ENCODE assay signal across 1 cellular context in the genomic region with DNA sequence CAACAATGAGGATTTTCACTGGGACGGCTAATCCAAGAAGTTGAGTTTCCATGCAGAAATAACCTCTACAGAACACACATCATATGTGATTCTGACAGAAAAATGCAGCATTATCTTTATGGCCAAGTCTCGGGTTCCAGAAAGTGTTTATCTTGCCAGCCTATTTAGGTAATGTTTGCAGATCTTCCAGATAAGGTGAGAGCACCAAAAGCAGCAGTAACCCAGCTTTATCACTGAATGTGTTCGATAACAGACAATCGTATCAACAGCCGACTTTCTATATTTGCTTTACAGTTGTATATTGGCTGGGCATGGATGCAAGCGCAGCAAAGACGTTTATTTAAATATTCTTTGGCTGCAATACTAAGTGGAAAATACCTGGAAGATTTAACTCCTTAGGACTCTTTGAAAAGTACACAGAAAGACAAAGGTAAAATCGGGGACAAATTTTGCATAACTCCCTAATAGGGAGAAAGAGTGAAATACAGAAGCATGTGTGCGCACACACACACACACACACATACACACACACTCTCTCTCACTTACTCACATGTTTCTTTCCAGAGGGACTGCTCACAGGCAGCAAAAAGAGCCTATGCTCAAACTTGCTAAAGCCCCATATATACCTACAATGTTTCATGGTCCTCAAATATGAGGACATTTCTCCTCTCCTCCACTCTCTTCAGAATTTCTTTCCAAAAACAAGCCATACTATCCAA.
TF ChIP-seq lines count a peak whose summit lies in the region.

No MANE protein-coding gene starts in this region.

TF ChIP-seq in HCT116, 20 proteins besides CTCF, POLR2A, EP300 and RAD21:
- TF ChIP-seq TCF7L2 (IDR thresholded peaks at IDR 0.05; ENCODE audit: borderline replicate concordance, extremely low read depth, insufficient read depth, insufficient read length), result no peak
TF ChIP-seq in HCT116: peak in this region for 0.
